16 cellular contexts compared by ENCODE assay signal in the genomic region with DNA sequence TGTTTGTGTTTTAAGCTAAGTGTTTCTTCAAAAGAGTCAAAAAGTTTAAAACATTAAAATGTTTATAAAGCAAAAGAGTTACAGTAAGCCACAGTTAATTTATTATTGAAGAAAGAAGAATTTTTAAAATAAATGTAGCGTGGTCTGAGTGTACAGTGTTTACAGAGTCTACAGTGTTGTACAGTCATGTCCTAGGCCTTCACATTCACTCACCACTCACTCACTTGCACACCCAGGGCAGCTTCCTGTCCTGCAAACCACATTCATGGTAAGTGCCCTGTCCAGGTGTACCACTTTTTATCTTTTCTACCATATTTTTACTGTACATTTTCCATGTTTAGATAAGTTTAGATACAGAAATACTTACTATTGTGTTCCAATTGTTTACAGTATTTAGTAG.
DNase-seq lines count a peak whose midpoint lies in the region; ATAC-seq and TF ChIP-seq lines count a peak whose summit lies in the region.
"Had no signal": no experiment of that assay in that cellular context is flagged by ENCODE, and none has a peak within 500 bp of the region (broad histone marks: within the 10 kb centered on the region; RNA-seq: fewer than 3 reads in every experiment).

No MANE protein-coding gene starts in this region.

- no peak overlapping the region for H3K4ac ChIP-seq in IMR-90 (ENCODE audit: low read depth, low read length)

- no peak overlapping the region for H3K4me2 ChIP-seq in IMR-90 (ENCODE audit: low read depth, low read length)
- H3K4me2 ChIP-seq: KMS-11 had no signal

- no peaks in the 10 kb centered on the region for H3K79me1 ChIP-seq in IMR-90 (ENCODE audit: low read depth in 1 of 2, low read length in 2 of 2)

- H3K4me1 ChIP-seq in IMR-90 (ENCODE audit: control insufficient read depth, insufficient read depth, low read length) (peaks cover 2% of the 10 kb centered on the region; the same call in 1 of the 2 replicates), RWPE2 (ENCODE audit: insufficient read depth, poor library complexity, severe bottlenecking) (no peaks in the 10 kb centered on the region)
- H3K4me1 ChIP-seq: Caco-2 had no signal

- DNase-seq in IMR-90 = peak; percentile 52
- no peak for DNase-seq in RWPE2 (ENCODE audit: low spot score)
- no peak for DNase-seq in epithelial cell of prostate (ENCODE audit: low read depth, low spot score)
- DNase-seq in KG1 (lab: John Stamatoyannopoulos, UW) = no peak
- DNase-seq in HT-29 (ENCODE audit: low spot score) = no peak
- DNase-seq: ACHN; Caco-2; CD4-positive, alpha-beta T cell; DMS79; GF-D8; H9 had no signal

- no peak overlapping the region for H3K4me3 ChIP-seq in IMR-90 (ENCODE audit: insufficient read depth, low read depth, low read length)
- H3K4me3 ChIP-seq in RWPE2 (ENCODE audit: severe bottlenecking) = no peak overlapping the region

- no peak overlapping the region for H2AK9ac ChIP-seq in IMR-90 (replicated peaks; ENCODE audit: low read depth, low read length, poor library complexity)

- BruUV-seq in IMR-90 (replicated peaks; lab: Mats Ljungman, UMichigan) = no TSS peak

- H2BK20ac ChIP-seq in IMR-90 (ENCODE audit: low read depth, low read length) = no peak overlapping the region

- dilution Hi-C loops in IMR-90 (cut with HindIII; ENCODE audit: low sequenced_read_pairs, unreplicated experiment) = no loop called here

- H3K14ac ChIP-seq in IMR-90 (replicated peaks; ENCODE audit: low read depth, low read length) = no peak overlapping the region

- no peak overlapping the region for H3K9ac ChIP-seq in IMR-90 (ENCODE audit: low read depth, low read length)
- H3K9ac ChIP-seq: KMS-11 had no signal

- H3K9me3 ChIP-seq in IMR-90 (ENCODE audit: control insufficient read depth, insufficient read depth, low read length) (no peaks in the 10 kb centered on the region), RWPE2 (ENCODE audit: severe bottlenecking) (no peaks in the 10 kb centered on the region)
- H3K9me3 ChIP-seq: Caco-2 had no signal

- H3K27me3 ChIP-seq in IMR-90 (ENCODE audit: control insufficient read depth, insufficient read depth, low read length) (no peaks in the 10 kb centered on the region), RWPE2 (ENCODE audit: insufficient read depth, poor library complexity, severe bottlenecking) (no peaks in the 10 kb centered on the region)

- no peak overlapping the region for H2BK15ac ChIP-seq in IMR-90 (ENCODE audit: low read depth, low read length)

- H4K20me1 ChIP-seq in IMR-90 (ENCODE audit: insufficient read depth, low read length) = no peaks in the 10 kb centered on the region

- no peak overlapping the region for H4K8ac ChIP-seq in IMR-90 (ENCODE audit: low read depth in 2 of 2, low read length in 2 of 2)

- no peak overlapping the region for H4K5ac ChIP-seq in IMR-90 (ENCODE audit: low read depth, low read length)

- ATAC-seq in IMR-90 (ENCODE audit: low read depth) (peak; percentile 91), RWPE2 (ENCODE audit: low read depth) (peak; percentile 50; the same call in 1 of the 3 replicates), GM19395 (IDR thresholded peaks at IDR 0.05; ENCODE audit: unreplicated experiment) (no peak), HG02798 (IDR thresholded peaks at IDR 0.05; ENCODE audit: poor library complexity, unreplicated experiment) (no peak)
- ATAC-seq: HepG2 had no signal

- POLR2A ChIA-PET in IMR-90 (lab: Charles Lee; ENCODE audit: unreplicated experiment) = no interaction called here

- H3K36me3 ChIP-seq in IMR-90 (ENCODE audit: control insufficient read depth, insufficient read depth, low read length) = no peaks in the 10 kb centered on the region
- H3K36me3 ChIP-seq in RWPE2 (ENCODE audit: low read depth) = no peaks in the 10 kb centered on the region

- intact Hi-C loops in IMR-90 (cut with micrococcal nuclease) = no loop called here

- H2BK120ac ChIP-seq in IMR-90 (ENCODE audit: low read depth, low read length) = no peak overlapping the region

- H3K56ac ChIP-seq in IMR-90 (ENCODE audit: extremely low read depth, insufficient read depth, low read length) = no peak overlapping the region

- in situ Hi-C loops in IMR-90 (cut with MboI; ENCODE audit: low sequenced_read_pairs) = no loop called here

- WGBS in IMR-90 (ENCODE audit: extremely low coverage in 2 of 2, insufficient read length in 1 of 2), 2 experiments = no CpG with 5 or more reads among the region's 1 CpG

- TF ChIP-seq CTCF in IMR-90 (conservative IDR thresholded peaks at IDR 0.05; ENCODE audit: low read depth, low read length) (no peak), RWPE2 (IDR thresholded peaks at IDR 0.05; ENCODE audit: poor library complexity, severe bottlenecking) (no peak)

- no peak overlapping the region for H2AFZ ChIP-seq in IMR-90 (replicated peaks; ENCODE audit: low read length, poor library complexity)

- H2BK5ac ChIP-seq in IMR-90 (ENCODE audit: low read depth, low read length, poor library complexity, severe bottlenecking) = no peak overlapping the region

- no peaks in the 10 kb centered on the region; the same call in 1 of the 2 replicates for H3K9me1 ChIP-seq in IMR-90 (ENCODE audit: insufficient read depth, low read length)

- no peak overlapping the region for H2AK5ac ChIP-seq in IMR-90 (ENCODE audit: low read depth, low read length)

- no peak overlapping the region for H3K18ac ChIP-seq in IMR-90 (ENCODE audit: low read depth, low read length)

- TF ChIP-seq POLR2A in IMR-90 (IDR thresholded peaks at IDR 0.05; ENCODE audit: low read depth, low read length) = no peak

- CTCF ChIA-PET in IMR-90 (lab: Yijun Ruan, JAX) = interaction anchor here (1.1 kb wide), 1 partner anchor 23 kb away, joined by 3 read pairs; no protein-coding TSS in a partner anchor

- no peak overlapping the region for H3K23ac ChIP-seq in IMR-90 (ENCODE audit: low read depth, low read length)

- H3K27ac ChIP-seq in IMR-90 (ENCODE audit: insufficient read depth, low read length) (no peak overlapping the region), RWPE2 (ENCODE audit: poor library complexity, severe bottlenecking) (no peak overlapping the region), epithelial cell of prostate (peak overlapping the region; percentile 59)
- H3K27ac ChIP-seq: C4-2B, KMS-11 had no signal

- no peak overlapping the region for H4K91ac ChIP-seq in IMR-90 (ENCODE audit: insufficient read depth, low read depth, low read length)

- TF ChIP-seq RAD21 in IMR-90 (IDR thresholded peaks at IDR 0.05; ENCODE audit: low read length) = no peak

TF ChIP-seq in IMR-90, 13 proteins besides CTCF, POLR2A, EP300 and RAD21:
- TF ChIP-seq MAZ (IDR thresholded peaks at IDR 0.05; ENCODE audit: borderline replicate concordance, low read depth, low read length) = no peak
- TF ChIP-seq NFE2L2 (IDR thresholded peaks at IDR 0.05; ENCODE audit: low read depth, low read length) = no peak
- TF ChIP-seq FOS (IDR thresholded peaks at IDR 0.05; ENCODE audit: low read depth, low read length) = no peak
- TF ChIP-seq, protein P1, sequence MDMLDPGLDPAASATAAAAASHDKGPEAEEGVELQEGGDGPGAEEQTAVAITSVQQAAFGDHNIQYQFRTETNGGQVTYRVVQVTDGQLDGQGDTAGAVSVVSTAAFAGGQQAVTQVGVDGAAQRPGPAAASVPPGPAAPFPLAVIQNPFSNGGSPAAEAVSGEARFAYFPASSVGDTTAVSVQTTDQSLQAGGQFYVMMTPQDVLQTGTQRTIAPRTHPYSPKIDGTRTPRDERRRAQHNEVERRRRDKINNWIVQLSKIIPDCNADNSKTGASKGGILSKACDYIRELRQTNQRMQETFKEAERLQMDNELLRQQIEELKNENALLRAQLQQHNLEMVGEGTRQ (IDR thresholded peaks at IDR 0.05; ENCODE audit: low read depth, low read length) = no peak
- no peak for TF ChIP-seq ELK1 (IDR thresholded peaks at IDR 0.05; ENCODE audit: borderline replicate concordance, low read depth, low read length)
- TF ChIP-seq MAFK (IDR thresholded peaks at IDR 0.05; ENCODE audit: low read depth, low read length) = no peak

Comparison
In these comparisons a context has a peak if more than half of its experiments do, and no peak if none do; other contexts are left out.
1. ATAC-seq: peak in IMR-90 (single experiment) and RWPE2 (single experiment); none in GM19395 (single experiment) and HG02798 (single experiment).